Comparison of ENCODE assay signal across 31 cellular contexts in genomic region chr18:46341989-46342525, GRCh38.
DNase-seq lines count a peak whose midpoint lies in the region; ATAC-seq and TF ChIP-seq lines count a peak whose summit lies in the region.
"Had no signal": no experiment of that assay in that cellular context is flagged by ENCODE, and none has a peak within 500 bp of the region (broad histone marks: within the 10 kb centered on the region; RNA-seq: fewer than 3 reads in every experiment).

No MANE protein-coding gene starts in this region.

- no peak overlapping the region for H3K4me3 ChIP-seq in heart right ventricle
- H3K4me3 ChIP-seq: adrenal gland, breast epithelium, pancreas, Peyer's patch, SJSA1 had no signal

- 76 to 79% methylated on average over 6 of the region's 6 CpGs for WGBS in heart right ventricle, 2 donors

- no peaks in the 10 kb centered on the region for H3K9me3 Mint-ChIP-seq in T-helper 1 cell treated with Interleukin-12 subunit alpha and Interleukin-12 subunit beta and Interleukin-4 antibody, amounts not matched to agents 30 μg/mL and 1 μg/mL, for 36 hours
- no peaks in the 10 kb centered on the region for H3K9me3 Mint-ChIP-seq in natural killer cell treated with Interleukin-12 subunit alpha and Interleukin-12 subunit beta and Interleukin-15 and Interleukin-18, amount 100 ng/mL, for 72 hours
- H3K9me3 Mint-ChIP-seq in naive thymus-derived CD8-positive, alpha-beta T cell: no peaks in the 10 kb centered on the region
- H3K9me3 Mint-ChIP-seq: activated naive CD4-positive, alpha-beta T cell treated with anti-CD3 and anti-CD28 coated beads for 36 hours; activated T-cell treated with anti-CD3 and anti-CD28 coated beads, Interleukin-2, amount 50 U/mL, for 72 hours; nephron; stimulated activated naive CD8-positive, alpha-beta T cell treated with anti-CD3 and anti-CD28 coated beads, Interleukin-15, amount 100 ng/mL, for 72 hours had no signal

- no peaks in the 10 kb centered on the region for H3K9me3 ChIP-seq in heart right ventricle
- H3K9me3 ChIP-seq: adrenal gland, breast epithelium, pancreas, Peyer's patch, SJSA1 had no signal

- TF ChIP-seq CTCF in heart right ventricle (IDR thresholded peaks at IDR 0.05): no peak

- H3K4me3 Mint-ChIP-seq in T-helper 1 cell treated with Interleukin-12 subunit alpha and Interleukin-12 subunit beta and Interleukin-4 antibody, amounts not matched to agents 30 μg/mL and 1 μg/mL, for 36 hours: no peak overlapping the region
- H3K4me3 Mint-ChIP-seq in natural killer cell treated with Interleukin-12 subunit alpha and Interleukin-12 subunit beta and Interleukin-15 and Interleukin-18, amount 100 ng/mL, for 72 hours: no peak overlapping the region
- H3K4me3 Mint-ChIP-seq in naive thymus-derived CD8-positive, alpha-beta T cell: no peak overlapping the region
- H3K4me3 Mint-ChIP-seq: activated naive CD4-positive, alpha-beta T cell treated with anti-CD3 and anti-CD28 coated beads for 36 hours; activated T-cell treated with anti-CD3 and anti-CD28 coated beads, Interleukin-2, amount 50 U/mL, for 72 hours; nephron; stimulated activated naive CD8-positive, alpha-beta T cell treated with anti-CD3 and anti-CD28 coated beads, Interleukin-15, amount 100 ng/mL, for 72 hours had no signal

- no peak overlapping the region for H3K27ac ChIP-seq in heart right ventricle
- H3K27ac ChIP-seq: adrenal gland, breast epithelium, pancreas, Peyer's patch, SJSA1 had no signal

- peaks cover 64% of the 10 kb centered on the region for H3K4me1 Mint-ChIP-seq in T-helper 1 cell treated with Interleukin-12 subunit alpha and Interleukin-12 subunit beta and Interleukin-4 antibody, amounts not matched to agents 30 μg/mL and 1 μg/mL, for 36 hours (ENCODE audit: low read depth)
- peaks cover 81 to 90% of the 10 kb centered on the region in 2 donors for H3K4me1 Mint-ChIP-seq in natural killer cell treated with Interleukin-12 subunit alpha and Interleukin-12 subunit beta and Interleukin-15 and Interleukin-18, amount 100 ng/mL, for 72 hours (ENCODE audit: low read depth in 2 of 2)
- H3K4me1 Mint-ChIP-seq in naive thymus-derived CD8-positive, alpha-beta T cell: peaks cover 18 to 89% (median 24%) of the 10 kb centered on the region in 4 donors

- H3K4me1 ChIP-seq in heart right ventricle: peaks cover 0 to 43% (median 31%) of the 10 kb centered on the region in 9 donors
- H3K4me1 ChIP-seq: adrenal gland, breast epithelium, pancreas, SJSA1 had no signal

- peaks cover 21% of the 10 kb centered on the region for H3K27me3 Mint-ChIP-seq in T-helper 1 cell treated with Interleukin-12 subunit alpha and Interleukin-12 subunit beta and Interleukin-4 antibody, amounts not matched to agents 30 μg/mL and 1 μg/mL, for 36 hours (ENCODE audit: low read depth)
- no peaks in the 10 kb centered on the region for H3K27me3 Mint-ChIP-seq in natural killer cell treated with Interleukin-12 subunit alpha and Interleukin-12 subunit beta and Interleukin-15 and Interleukin-18, amount 100 ng/mL, for 72 hours
- peaks cover 8 to 23% (median 8%) of the 10 kb centered on the region in 5 donors for H3K27me3 Mint-ChIP-seq in naive thymus-derived CD8-positive, alpha-beta T cell

- peak overlapping the region; percentile 18 for H3K27ac Mint-ChIP-seq in T-helper 1 cell treated with Interleukin-12 subunit alpha and Interleukin-12 subunit beta and Interleukin-4 antibody, amounts not matched to agents 30 μg/mL and 1 μg/mL, for 36 hours
- H3K27ac Mint-ChIP-seq in natural killer cell treated with Interleukin-12 subunit alpha and Interleukin-12 subunit beta and Interleukin-15 and Interleukin-18, amount 100 ng/mL, for 72 hours: peak overlapping the region; percentile 97 to 99
- H3K27ac Mint-ChIP-seq in naive thymus-derived CD8-positive, alpha-beta T cell: no peak overlapping the region
- H3K27ac Mint-ChIP-seq: activated naive CD4-positive, alpha-beta T cell treated with anti-CD3 and anti-CD28 coated beads for 36 hours; activated T-cell treated with anti-CD3 and anti-CD28 coated beads, Interleukin-2, amount 50 U/mL, for 72 hours; nephron; stimulated activated naive CD8-positive, alpha-beta T cell treated with anti-CD3 and anti-CD28 coated beads, Interleukin-15, amount 100 ng/mL, for 72 hours had no signal

- ATAC-seq in natural killer cell treated with Interleukin-12 subunit alpha and Interleukin-12 subunit beta and Interleukin-15 and Interleukin-18, amount 100 ng/mL, for 72 hours: no peak
- no peak for ATAC-seq in heart right ventricle
- no peak for ATAC-seq in naive thymus-derived CD8-positive, alpha-beta T cell
- ATAC-seq: activated T-cell treated with anti-CD3 and anti-CD28 coated beads, Interleukin-2, amount 50 U/mL, for 72 hours; HCT116; pancreas; stimulated activated naive CD8-positive, alpha-beta T cell treated with anti-CD3 and anti-CD28 coated beads, Interleukin-15, amount 100 ng/mL, for 72 hours had no signal

- intact Hi-C loops in heart right ventricle (cut with DNase I): no loop called here

- H3K36me3 ChIP-seq in heart right ventricle: no peaks in the 10 kb centered on the region
- H3K36me3 ChIP-seq: adrenal gland, breast epithelium, pancreas, Peyer's patch had no signal

- DNase-seq in T-helper 1 cell (no peak), Kasumi-1 (lab: John Stamatoyannopoulos, UW) (peak; percentile 66 to 70), SKM-1 (lab: John Stamatoyannopoulos, UW; ENCODE audit: unreplicated experiment) (peak; percentile 83), germinal center (ENCODE audit: low spot score) (no peak), heart right ventricle (no peak)
- DNase-seq in natural killer cell treated with Interleukin-12 subunit alpha and Interleukin-12 subunit beta and Interleukin-15 and Interleukin-18, amount 100 ng/mL, for 72 hours (ENCODE audit: low spot score): peak; percentile 59
- no peak for DNase-seq in naive thymus-derived CD8-positive, alpha-beta T cell
- DNase-seq: 8988T; activated CD4-positive, alpha-beta T cell treated with anti-CD3 and anti-CD28 coated beads, Interleukin-2, amount 50 U/mL, for 1 hour; activated naive CD4-positive, alpha-beta T cell treated with anti-CD3 and anti-CD28 coated beads for 36 hours; activated T-cell treated with anti-CD3 and anti-CD28 coated beads, Interleukin-2, amount 50 U/mL, for 72 hours; adrenal gland; DMS79; islet precursor cell; KG1; NCI-H1694 treated with DMSO at 0.1 percent for 48 hours; NCI-H2171 treated with DMSO at 0.1 percent for 48 hours; NCI-H510A treated with DMSO at 0.1 percent for 48 hours; pancreas; retina; small intestine; stimulated activated CD4-positive, alpha-beta T cell treated with anti-CD3 and anti-CD28 coated beads, Interleukin-1b, Interleukin-23, amount 100 ng/mL, for 48 hours; stimulated activated CD8-positive, alpha-beta memory T cell treated with anti-CD3 and anti-CD28 coated beads, Interleukin-4, amount 100 ng/mL, for 48 hours; stimulated activated naive CD8-positive, alpha-beta T cell treated with anti-CD3 and anti-CD28 coated beads, Interleukin-15, amount 100 ng/mL, for 72 hours; T-helper 2 cell had no signal

- POLR2A ChIA-PET in naive thymus-derived CD8-positive, alpha-beta T cell (lab: Charles Lee): no interaction called here

- peaks cover 3% of the 10 kb centered on the region for H3K36me3 Mint-ChIP-seq in T-helper 1 cell treated with Interleukin-12 subunit alpha and Interleukin-12 subunit beta and Interleukin-4 antibody, amounts not matched to agents 30 μg/mL and 1 μg/mL, for 36 hours (ENCODE audit: low read depth)
- H3K36me3 Mint-ChIP-seq in natural killer cell treated with Interleukin-12 subunit alpha and Interleukin-12 subunit beta and Interleukin-15 and Interleukin-18, amount 100 ng/mL, for 72 hours: no peaks in the 10 kb centered on the region
- no peaks in the 10 kb centered on the region for H3K36me3 Mint-ChIP-seq in naive thymus-derived CD8-positive, alpha-beta T cell

- peaks cover 0 to 22% (median 0%) of the 10 kb centered on the region in 7 donors for H3K27me3 ChIP-seq in heart right ventricle
- H3K27me3 ChIP-seq: adrenal gland, breast epithelium, pancreas, Peyer's patch, SJSA1 had no signal

Comparison
In these comparisons a context has a peak if more than half of its experiments do, and no peak if none do; other contexts are left out.
1. H3K27ac Mint-ChIP-seq: peak in T-helper 1 cell treated with Interleukin-12 subunit alpha and Interleukin-12 subunit beta and Interleukin-4 antibody, amounts not matched to agents 30 μg/mL and 1 μg/mL, for 36 hours (single experiment) and natural killer cell treated with Interleukin-12 subunit alpha and Interleukin-12 subunit beta and Interleukin-15 and Interleukin-18, amount 100 ng/mL, for 72 hours (2 of 2); none in naive thymus-derived CD8-positive, alpha-beta T cell (0 of 10).
2. DNase-seq: peak in Kasumi-1 (2 of 2), SKM-1 (single experiment) and natural killer cell treated with Interleukin-12 subunit alpha and Interleukin-12 subunit beta and Interleukin-15 and Interleukin-18, amount 100 ng/mL, for 72 hours (single experiment); none in T-helper 1 cell (0 of 5), germinal center (single experiment), heart right ventricle (0 of 2) and naive thymus-derived CD8-positive, alpha-beta T cell (0 of 10).